Comparison of ENCODE assay signal across 1 cellular context in genomic region chr1:54474500-54475235, GRCh38.
TF ChIP-seq lines count a peak whose summit lies in the region.

No MANE protein-coding gene starts in this region.

TF ChIP-seq in GM12878, 131 proteins besides CTCF, POLR2A, EP300 and RAD21 (continued from another document):
- TF ChIP-seq GATAD2B (conservative IDR thresholded peaks at IDR 0.05; ENCODE audit: low read depth) (no peak), MAX (IDR thresholded peaks at IDR 0.05; ENCODE audit: low read depth, low read length) (no peak)
